Comparison of ENCODE assay signal across 1 cellular context in the genomic region with DNA sequence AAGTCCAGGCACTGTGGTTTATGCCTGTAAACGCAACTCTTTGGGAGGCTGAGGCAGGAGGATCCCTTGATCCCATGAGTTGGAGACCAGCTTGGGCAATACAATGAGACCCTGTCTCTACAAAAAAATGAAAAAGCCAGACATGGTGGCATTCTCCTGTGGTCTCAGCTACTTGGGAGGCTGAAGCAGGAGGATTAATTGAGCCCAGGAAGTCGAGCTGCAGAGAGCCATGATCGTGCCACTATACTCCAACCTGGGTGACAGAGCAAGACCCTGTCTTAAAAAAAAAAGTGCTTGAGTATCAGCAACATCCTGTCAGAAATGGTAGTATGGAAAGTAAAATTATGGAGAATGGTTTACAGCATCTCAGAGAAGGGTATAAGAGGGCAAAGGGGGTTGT.
TF ChIP-seq lines count a peak whose summit lies in the region.

No MANE protein-coding gene starts in this region.

TF ChIP-seq in GM12891, 5 proteins besides CTCF, POLR2A, EP300 and RAD21:
- no peak for TF ChIP-seq SPI1 (IDR thresholded peaks at IDR 0.05; ENCODE audit: low read depth, low read length)
- no peak for TF ChIP-seq TAF1 (IDR thresholded peaks at IDR 0.05; ENCODE audit: low read depth, low read length)
- TF ChIP-seq PAX5 (IDR thresholded peaks at IDR 0.05; ENCODE audit: insufficient read depth, low read length, severe bottlenecking): no peak
- no peak for TF ChIP-seq POLR2AphosphoS5 (IDR thresholded peaks at IDR 0.05; ENCODE audit: low read depth, low read length)
- TF ChIP-seq POU2F2 (IDR thresholded peaks at IDR 0.05; ENCODE audit: low read depth, low read length): no peak
